8 cellular contexts compared by ENCODE assay signal in the genomic region with DNA sequence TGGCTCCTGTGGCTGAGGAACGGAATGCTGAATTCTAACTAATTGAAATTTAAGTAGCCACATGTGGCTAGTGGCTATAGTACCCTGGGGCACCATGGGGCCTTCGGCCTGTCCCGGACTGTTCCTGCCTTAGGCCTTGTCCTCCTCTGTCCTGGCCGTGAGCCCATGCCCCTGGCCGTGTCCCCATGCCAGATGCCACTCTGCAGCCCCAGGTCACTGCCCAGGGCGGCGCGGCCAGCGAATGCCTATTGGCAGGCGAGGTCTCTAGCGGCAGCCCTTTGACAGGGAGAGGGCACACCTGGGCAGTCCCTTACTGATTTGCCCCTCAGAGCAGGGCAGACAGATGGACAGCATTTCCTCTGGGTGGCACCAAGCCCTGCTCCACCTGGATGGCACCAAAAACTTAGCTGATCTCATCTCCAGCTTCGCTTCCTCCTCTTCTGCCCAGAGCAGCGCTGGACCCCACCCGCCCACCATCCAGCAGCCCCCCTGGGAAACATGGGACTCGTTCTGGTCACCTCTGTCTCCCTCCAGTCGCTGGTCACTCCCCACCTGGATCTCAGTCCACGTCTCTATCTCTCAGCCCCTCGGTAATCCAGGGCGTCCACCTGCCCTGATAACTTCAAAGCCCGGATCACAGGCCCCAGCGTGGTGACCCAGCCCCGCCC. TPM values are rescaled to one million over a fixed set of nuclear protein-coding genes. Genes with fewer than 3 reads are reported as not detected.
A peak's percentile ranks its signal among the peaks of the same experiment; 100 is the strongest.
DNase-seq lines count a peak whose midpoint lies in the region; ATAC-seq and TF ChIP-seq lines count a peak whose summit lies in the region.

No MANE protein-coding gene starts in this region.

- H3K36me3 ChIP-seq in ACC112 (ENCODE audit: insufficient read depth, low read length): no peaks in the 10 kb centered on the region
- peaks cover 0 to 5% of the 10 kb centered on the region in 2 experiments; a peak in 1 of 3 replicates for H3K36me3 ChIP-seq in HEK293 (ENCODE audit: control insufficient read depth in 2 of 2, insufficient read depth in 1 of 2, low read length in 2 of 2)
- no peaks in the 10 kb centered on the region for H3K36me3 ChIP-seq in adipocyte (ENCODE audit: control insufficient read depth, insufficient read depth, low read length, severe bottlenecking)

- POLR2A ChIA-PET in HEK293 (lab: Yijun Ruan, JAX): no interaction called here

- peak overlapping the region; percentile 79 for H3K4me3 ChIP-seq in ACC112 (ENCODE audit: low read depth, low read length)
- no peak overlapping the region for H3K4me3 ChIP-seq in HEK293 (ENCODE audit: low read depth, low read length)
- H3K4me3 ChIP-seq in adipocyte (ENCODE audit: low read length): peak overlapping the region; percentile 77
- H3K4me3 ChIP-seq in mononuclear cell (ENCODE audit: low read length): peak overlapping the region; percentile 44

- peaks cover 20% of the 10 kb centered on the region for H3K79me2 ChIP-seq in ACC112 (ENCODE audit: control insufficient read depth, insufficient read depth, low read length, unreplicated experiment)

- ATAC-seq in HG02759 (IDR thresholded peaks at IDR 0.05; ENCODE audit: unreplicated experiment): no peak

- CTCF ChIA-PET in HEK293 (lab: Yijun Ruan, JAX): interaction anchor here (0.6 to 1.7 kb wide), 14 partner anchors 9 to 635 kb away, joined by 3 to 10 read pairs (median 3); no protein-coding TSS in a partner anchor

- H3K27me3 ChIP-seq in ACC112 (ENCODE audit: insufficient read depth, low read length): no peaks in the 10 kb centered on the region
- no peaks in the 10 kb centered on the region for H3K27me3 ChIP-seq in adipocyte (replicated peaks; ENCODE audit: control insufficient read depth, insufficient read depth, low read length)
- H3K27me3 ChIP-seq in mononuclear cell (ENCODE audit: insufficient read depth, low read length): no peaks in the 10 kb centered on the region

- in situ Hi-C loops in GM13977 (cut with MboI; ENCODE audit: low pct_unique_long_range_greater_than_20kb, low sequenced_read_pairs, unreplicated experiment): no loop called here

- H3K4me1 ChIP-seq in ACC112 (ENCODE audit: control insufficient read depth, insufficient read depth, low read length, unreplicated experiment): peaks cover 31% of the 10 kb centered on the region
- H3K4me1 ChIP-seq in HEK293 (ENCODE audit: control insufficient read depth, insufficient read depth, low read length): peaks cover 13% of the 10 kb centered on the region; the same call in 1 of the 2 replicates
- peaks cover 10% of the 10 kb centered on the region for H3K4me1 ChIP-seq in adipocyte (ENCODE audit: control insufficient read depth, insufficient read depth, low read length)
- peaks cover 90% of the 10 kb centered on the region for H3K4me1 ChIP-seq in mononuclear cell (ENCODE audit: insufficient read depth, low read length)

- H3K9me3 ChIP-seq in HEK293 (ENCODE audit: control insufficient read depth, insufficient read depth, low read depth, low read length): no peaks in the 10 kb centered on the region
- no peaks in the 10 kb centered on the region for H3K9me3 ChIP-seq in adipocyte (ENCODE audit: control insufficient read depth, low read length)
- H3K9me3 ChIP-seq in mononuclear cell (ENCODE audit: low read depth, low read length): no peaks in the 10 kb centered on the region

- no peak overlapping the region for H3K27ac ChIP-seq in ACC112 (ENCODE audit: low read depth, low read length)
- H3K27ac ChIP-seq in HEK293 (ENCODE audit: extremely low read depth, low read depth, low read length): peak overlapping the region; percentile 69; the same call in 1 of the 2 replicates

- DNase-seq in adipocyte (ENCODE audit: low read depth) (no peak), GM13977 (ENCODE audit: low spot score) (no peak), amniotic stem cell (lab: John Stamatoyannopoulos, UW) (no peak), GM20000 (ENCODE audit: low spot score) (no peak)

- peak overlapping the region; percentile 63 for H3K9ac ChIP-seq in adipocyte (ENCODE audit: low read length)

- peak overlapping the region; percentile 99 for H2AFZ ChIP-seq in ACC112 (ENCODE audit: low read length, unreplicated experiment)

- TF ChIP-seq CTCF in HEK293 (tag by site-specific recombination; IDR thresholded peaks at IDR 0.05) (no peak), GM13977 (IDR thresholded peaks at IDR 0.05; ENCODE audit: extremely low read depth, insufficient read depth, missing control alignments) (no peak), GM20000 (IDR thresholded peaks at IDR 0.05; ENCODE audit: extremely low read depth, missing control alignments) (no peak)

TF ChIP-seq in HEK293, 187 proteins besides CTCF, POLR2A, EP300 and RAD21 (continues in another document):
- TF ChIP-seq HOXC10 (CRISPR knock-in tag; IDR thresholded peaks at IDR 0.05): no peak
- no peak for TF ChIP-seq ZBTB20 (tag by site-specific recombination; IDR thresholded peaks at IDR 0.05)
- TF ChIP-seq, protein P1, sequence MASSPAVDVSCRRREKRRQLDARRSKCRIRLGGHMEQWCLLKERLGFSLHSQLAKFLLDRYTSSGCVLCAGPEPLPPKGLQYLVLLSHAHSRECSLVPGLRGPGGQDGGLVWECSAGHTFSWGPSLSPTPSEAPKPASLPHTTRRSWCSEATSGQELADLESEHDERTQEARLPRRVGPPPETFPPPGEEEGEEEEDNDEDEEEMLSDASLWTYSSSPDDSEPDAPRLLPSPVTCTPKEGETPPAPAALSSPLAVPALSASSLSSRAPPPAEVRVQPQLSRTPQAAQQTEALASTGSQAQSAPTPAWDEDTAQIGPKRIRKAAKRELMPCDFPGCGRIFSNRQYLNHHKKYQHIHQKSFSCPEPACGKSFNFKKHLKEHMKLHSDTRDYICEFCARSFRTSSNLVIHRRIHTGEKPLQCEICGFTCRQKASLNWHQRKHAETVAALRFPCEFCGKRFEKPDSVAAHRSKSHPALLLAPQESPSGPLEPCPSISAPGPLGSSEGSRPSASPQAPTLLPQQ (tag by site-specific recombination; IDR thresholded peaks at IDR 0.05): no peak
- no peak for TF ChIP-seq ZNF23 (tag by site-specific recombination; IDR thresholded peaks at IDR 0.05; ENCODE audit: borderline replicate concordance)
- TF ChIP-seq, protein P2, sequence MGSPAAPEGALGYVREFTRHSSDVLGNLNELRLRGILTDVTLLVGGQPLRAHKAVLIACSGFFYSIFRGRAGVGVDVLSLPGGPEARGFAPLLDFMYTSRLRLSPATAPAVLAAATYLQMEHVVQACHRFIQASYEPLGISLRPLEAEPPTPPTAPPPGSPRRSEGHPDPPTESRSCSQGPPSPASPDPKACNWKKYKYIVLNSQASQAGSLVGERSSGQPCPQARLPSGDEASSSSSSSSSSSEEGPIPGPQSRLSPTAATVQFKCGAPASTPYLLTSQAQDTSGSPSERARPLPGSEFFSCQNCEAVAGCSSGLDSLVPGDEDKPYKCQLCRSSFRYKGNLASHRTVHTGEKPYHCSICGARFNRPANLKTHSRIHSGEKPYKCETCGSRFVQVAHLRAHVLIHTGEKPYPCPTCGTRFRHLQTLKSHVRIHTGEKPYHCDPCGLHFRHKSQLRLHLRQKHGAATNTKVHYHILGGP (tag by site-specific recombination; IDR thresholded peaks at IDR 0.05): no peak
- TF ChIP-seq, protein P3, sequence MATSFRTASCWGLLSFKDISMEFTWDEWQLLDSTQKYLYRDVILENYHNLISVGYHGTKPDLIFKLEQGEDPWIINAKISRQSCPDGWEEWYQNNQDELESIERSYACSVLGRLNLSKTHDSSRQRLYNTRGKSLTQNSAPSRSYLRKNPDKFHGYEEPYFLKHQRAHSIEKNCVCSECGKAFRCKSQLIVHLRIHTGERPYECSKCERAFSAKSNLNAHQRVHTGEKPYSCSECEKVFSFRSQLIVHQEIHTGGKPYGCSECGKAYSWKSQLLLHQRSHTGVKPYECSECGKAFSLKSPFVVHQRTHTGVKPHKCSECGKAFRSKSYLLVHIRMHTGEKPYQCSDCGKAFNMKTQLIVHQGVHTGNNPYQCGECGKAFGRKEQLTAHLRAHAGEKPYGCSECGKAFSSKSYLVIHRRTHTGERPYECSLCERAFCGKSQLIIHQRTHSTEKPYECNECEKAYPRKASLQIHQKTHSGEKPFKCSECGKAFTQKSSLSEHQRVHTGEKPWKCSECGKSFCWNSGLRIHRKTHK (tag by site-specific recombination; IDR thresholded peaks at IDR 0.05): no peak

RNA-seq across cellular contexts. Expression of a gene that starts 1.1 kb away (rescaled TPM):
- total RNA-seq in mononuclear cell: 71.8 TPM

RNA-seq across cellular contexts. Expression of a gene that starts 45.6 kb away (rescaled TPM):
- 0.21 TPM for total RNA-seq in mononuclear cell
